In the genomic region with DNA sequence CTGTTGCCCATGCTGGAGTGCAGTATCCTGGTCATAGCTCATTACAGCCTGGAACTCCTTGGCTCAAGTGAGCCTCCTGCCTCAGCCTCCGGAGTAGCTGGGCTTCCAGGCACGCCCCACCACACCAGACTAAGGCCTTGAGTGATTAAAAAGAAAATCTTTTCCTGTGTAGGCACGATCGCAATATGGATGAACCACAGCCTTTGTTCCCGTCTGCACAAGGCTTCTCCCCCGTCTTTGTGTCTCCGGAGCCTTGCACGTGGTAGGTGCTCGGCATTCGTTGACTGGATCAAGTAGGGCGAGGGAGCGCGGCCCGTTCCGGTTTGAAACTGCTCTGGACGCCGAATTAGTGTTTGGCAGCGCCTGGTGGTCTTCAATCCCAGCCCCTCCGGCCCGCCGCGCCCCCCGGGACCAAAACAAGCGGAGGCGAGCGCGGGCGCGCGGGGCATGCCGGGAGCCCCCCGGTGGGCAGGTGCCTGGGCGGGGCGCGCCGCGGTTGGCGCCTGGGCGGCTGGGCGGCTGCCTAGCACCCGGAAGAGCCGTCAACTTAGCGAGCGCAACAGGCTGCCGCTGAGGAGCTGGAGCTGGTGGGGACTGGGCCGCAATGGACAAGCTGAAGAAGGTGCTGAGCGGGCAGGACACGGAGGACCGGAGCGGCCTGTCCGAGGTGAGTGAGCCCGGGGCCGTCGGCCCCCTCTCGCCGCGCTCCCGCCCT, we compare ENCODE assay signal across 1 cellular context.
TF ChIP-seq lines count a peak whose summit lies in the region.

A gene (plus strand): TSS at position 529 of the 715 bp plus-strand sequence. CDS start 76 bp downstream, at position 605.

TF ChIP-seq in HEK293, 187 proteins besides CTCF, POLR2A, EP300 and RAD21 (continued from another document and continues in another):
- TF ChIP-seq ZNF626 (tag by site-specific recombination; IDR thresholded peaks at IDR 0.05) (no peak), ZNF791 (tag by site-specific recombination; IDR thresholded peaks at IDR 0.05) (no peak), KLF10 (tag by site-specific recombination; IDR thresholded peaks at IDR 0.05) (peak; percentile 77), ZNF416 (tag by site-specific recombination; IDR thresholded peaks at IDR 0.05) (no peak), ZSCAN30 (tag by site-specific recombination; IDR thresholded peaks at IDR 0.05) (0 out of 2 replicates have a peak, but pooled peaks have one; percentile 26), MEIS1 (CRISPR knock-in tag; IDR thresholded peaks at IDR 0.05; ENCODE audit: borderline replicate concordance) (no peak), GLI4 (tag by site-specific recombination; IDR thresholded peaks at IDR 0.05) (peak; percentile 88; the same call in 1 of the 2 replicates), ZNF521 (tag by site-specific recombination; IDR thresholded peaks at IDR 0.05) (no peak), ZNF555 (tag by site-specific recombination; conservative IDR thresholded peaks at IDR 0.05) (no peak), ZSCAN16 (tag by site-specific recombination; IDR thresholded peaks at IDR 0.05) (no peak), GLIS1 (tag by site-specific recombination; IDR thresholded peaks at IDR 0.05) (peak; percentile 65), ZNF561 (tag by site-specific recombination; IDR thresholded peaks at IDR 0.05; ENCODE audit: borderline replicate concordance) (no peak; the same call in 1 of the 2 replicates), ZNF473 (tag by site-specific recombination; IDR thresholded peaks at IDR 0.05) (no peak), TRIM28 (IDR thresholded peaks at IDR 0.05; ENCODE audit: borderline replicate concordance, low read length) (peak; percentile 36; the same call in 1 of the 2 replicates), ZNF48 (tag by site-specific recombination; IDR thresholded peaks at IDR 0.05) (no peak), ZNF146 (tag by site-specific recombination; IDR thresholded peaks at IDR 0.05) (no peak), ZNF221 (tag by site-specific recombination; IDR thresholded peaks at IDR 0.05; ENCODE audit: borderline replicate concordance) (no peak), ZNF654 (tag by site-specific recombination; IDR thresholded peaks at IDR 0.05; ENCODE audit: low read depth) (no peak), ZBTB7A (tag by site-specific recombination; IDR thresholded peaks at IDR 0.05; ENCODE audit: low read depth) (peak; percentile 48; the same call in 1 of the 2 replicates), SALL2 (tag by site-specific recombination; IDR thresholded peaks at IDR 0.05; ENCODE audit: borderline replicate concordance) (no peak), ZNF302 (tag by site-specific recombination; IDR thresholded peaks at IDR 0.05; ENCODE audit: low read depth) (no peak), ZNF560 (tag by site-specific recombination; IDR thresholded peaks at IDR 0.05; ENCODE audit: borderline replicate concordance) (no peak), ZNF16 (tag by site-specific recombination; IDR thresholded peaks at IDR 0.05; ENCODE audit: low read depth) (no peak), ZBTB8A (tag by site-specific recombination; IDR thresholded peaks at IDR 0.05) (peak; percentile 87), SCRT1 (tag by site-specific recombination; IDR thresholded peaks at IDR 0.05; ENCODE audit: borderline replicate concordance) (peak; percentile 93), ZNF114 (tag by site-specific recombination; IDR thresholded peaks at IDR 0.05) (no peak)
- TF ChIP-seq, protein P1, sequence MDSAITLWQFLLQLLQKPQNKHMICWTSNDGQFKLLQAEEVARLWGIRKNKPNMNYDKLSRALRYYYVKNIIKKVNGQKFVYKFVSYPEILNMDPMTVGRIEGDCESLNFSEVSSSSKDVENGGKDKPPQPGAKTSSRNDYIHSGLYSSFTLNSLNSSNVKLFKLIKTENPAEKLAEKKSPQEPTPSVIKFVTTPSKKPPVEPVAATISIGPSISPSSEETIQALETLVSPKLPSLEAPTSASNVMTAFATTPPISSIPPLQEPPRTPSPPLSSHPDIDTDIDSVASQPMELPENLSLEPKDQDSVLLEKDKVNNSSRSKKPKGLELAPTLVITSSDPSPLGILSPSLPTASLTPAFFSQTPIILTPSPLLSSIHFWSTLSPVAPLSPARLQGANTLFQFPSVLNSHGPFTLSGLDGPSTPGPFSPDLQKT (IDR thresholded peaks at IDR 0.05; ENCODE audit: borderline replicate concordance, low read depth, low read length): no peak
- TF ChIP-seq, protein P2, sequence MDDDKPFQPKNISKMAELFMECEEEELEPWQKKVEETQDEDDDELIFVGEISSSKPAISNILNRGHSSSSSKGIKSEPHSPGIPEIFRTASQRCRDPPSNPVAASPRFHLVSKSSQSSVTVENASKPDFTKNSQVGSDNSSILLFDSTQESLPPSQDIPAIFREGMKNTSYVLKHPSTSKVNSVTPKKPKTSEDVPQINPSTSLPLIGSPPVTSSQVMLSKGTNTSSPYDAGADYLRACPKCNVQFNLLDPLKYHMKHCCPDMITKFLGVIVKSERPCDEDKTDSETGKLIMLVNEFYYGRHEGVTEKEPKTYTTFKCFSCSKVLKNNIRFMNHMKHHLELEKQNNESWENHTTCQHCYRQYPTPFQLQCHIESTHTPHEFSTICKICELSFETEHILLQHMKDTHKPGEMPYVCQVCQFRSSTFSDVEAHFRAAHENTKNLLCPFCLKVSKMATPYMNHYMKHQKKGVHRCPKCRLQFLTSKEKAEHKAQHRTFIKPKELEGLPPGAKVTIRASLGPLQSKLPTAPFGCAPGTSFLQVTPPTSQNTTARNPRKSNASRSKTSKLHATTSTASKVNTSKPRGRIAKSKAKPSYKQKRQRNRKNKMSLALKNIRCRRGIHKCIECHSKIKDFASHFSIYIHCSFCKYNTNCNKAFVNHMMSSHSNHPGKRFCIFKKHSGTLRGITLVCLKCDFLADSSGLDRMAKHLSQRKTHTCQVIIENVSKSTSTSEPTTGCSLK (tag by site-specific recombination; IDR thresholded peaks at IDR 0.05): no peak
- TF ChIP-seq, protein P3, sequence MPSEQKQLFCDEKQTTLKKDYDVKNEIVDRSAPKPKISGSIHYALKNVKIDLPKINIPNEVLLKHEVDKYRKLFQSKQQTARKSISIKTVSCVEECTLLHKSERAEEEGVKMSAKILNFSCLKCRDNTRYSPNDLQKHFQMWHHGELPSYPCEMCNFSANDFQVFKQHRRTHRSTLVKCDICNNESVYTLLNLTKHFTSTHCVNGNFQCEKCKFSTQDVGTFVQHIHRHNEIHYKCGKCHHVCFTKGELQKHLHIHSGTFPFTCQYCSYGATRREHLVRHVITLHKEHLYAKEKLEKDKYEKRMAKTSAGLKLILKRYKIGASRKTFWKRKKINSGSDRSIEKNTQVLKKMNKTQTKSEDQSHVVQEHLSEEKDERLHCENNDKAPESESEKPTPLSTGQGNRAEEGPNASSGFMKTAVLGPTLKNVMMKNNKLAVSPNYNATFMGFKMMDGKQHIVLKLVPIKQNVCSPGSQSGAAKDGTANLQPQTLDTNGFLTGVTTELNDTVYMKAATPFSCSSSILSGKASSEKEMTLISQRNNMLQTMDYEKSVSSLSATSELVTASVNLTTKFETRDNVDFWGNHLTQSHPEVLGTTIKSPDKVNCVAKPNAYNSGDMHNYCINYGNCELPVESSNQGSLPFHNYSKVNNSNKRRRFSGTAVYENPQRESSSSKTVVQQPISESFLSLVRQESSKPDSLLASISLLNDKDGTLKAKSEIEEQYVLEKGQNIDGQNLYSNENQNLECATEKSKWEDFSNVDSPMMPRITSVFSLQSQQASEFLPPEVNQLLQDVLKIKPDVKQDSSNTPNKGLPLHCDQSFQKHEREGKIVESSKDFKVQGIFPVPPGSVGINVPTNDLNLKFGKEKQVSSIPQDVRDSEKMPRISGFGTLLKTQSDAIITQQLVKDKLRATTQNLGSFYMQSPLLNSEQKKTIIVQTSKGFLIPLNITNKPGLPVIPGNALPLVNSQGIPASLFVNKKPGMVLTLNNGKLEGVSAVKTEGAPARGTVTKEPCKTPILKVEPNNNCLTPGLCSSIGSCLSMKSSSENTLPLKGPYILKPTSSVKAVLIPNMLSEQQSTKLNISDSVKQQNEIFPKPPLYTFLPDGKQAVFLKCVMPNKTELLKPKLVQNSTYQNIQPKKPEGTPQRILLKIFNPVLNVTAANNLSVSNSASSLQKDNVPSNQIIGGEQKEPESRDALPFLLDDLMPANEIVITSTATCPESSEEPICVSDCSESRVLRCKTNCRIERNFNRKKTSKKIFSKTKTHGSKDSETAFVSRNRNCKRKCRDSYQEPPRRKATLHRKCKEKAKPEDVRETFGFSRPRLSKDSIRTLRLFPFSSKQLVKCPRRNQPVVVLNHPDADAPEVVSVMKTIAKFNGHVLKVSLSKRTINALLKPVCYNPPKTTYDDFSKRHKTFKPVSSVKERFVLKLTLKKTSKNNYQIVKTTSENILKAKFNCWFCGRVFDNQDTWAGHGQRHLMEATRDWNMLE (tag by site-specific recombination; conservative IDR thresholded peaks at IDR 0.05; ENCODE audit: low read depth): peak; percentile 34; the same call in 1 of the 2 replicates
- TF ChIP-seq, protein P4, sequence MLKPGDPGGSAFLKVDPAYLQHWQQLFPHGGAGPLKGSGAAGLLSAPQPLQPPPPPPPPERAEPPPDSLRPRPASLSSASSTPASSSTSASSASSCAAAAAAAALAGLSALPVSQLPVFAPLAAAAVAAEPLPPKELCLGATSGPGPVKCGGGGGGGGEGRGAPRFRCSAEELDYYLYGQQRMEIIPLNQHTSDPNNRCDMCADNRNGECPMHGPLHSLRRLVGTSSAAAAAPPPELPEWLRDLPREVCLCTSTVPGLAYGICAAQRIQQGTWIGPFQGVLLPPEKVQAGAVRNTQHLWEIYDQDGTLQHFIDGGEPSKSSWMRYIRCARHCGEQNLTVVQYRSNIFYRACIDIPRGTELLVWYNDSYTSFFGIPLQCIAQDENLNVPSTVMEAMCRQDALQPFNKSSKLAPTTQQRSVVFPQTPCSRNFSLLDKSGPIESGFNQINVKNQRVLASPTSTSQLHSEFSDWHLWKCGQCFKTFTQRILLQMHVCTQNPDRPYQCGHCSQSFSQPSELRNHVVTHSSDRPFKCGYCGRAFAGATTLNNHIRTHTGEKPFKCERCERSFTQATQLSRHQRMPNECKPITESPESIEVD (tag by site-specific recombination; IDR thresholded peaks at IDR 0.05): no peak
- TF ChIP-seq, protein P5, sequence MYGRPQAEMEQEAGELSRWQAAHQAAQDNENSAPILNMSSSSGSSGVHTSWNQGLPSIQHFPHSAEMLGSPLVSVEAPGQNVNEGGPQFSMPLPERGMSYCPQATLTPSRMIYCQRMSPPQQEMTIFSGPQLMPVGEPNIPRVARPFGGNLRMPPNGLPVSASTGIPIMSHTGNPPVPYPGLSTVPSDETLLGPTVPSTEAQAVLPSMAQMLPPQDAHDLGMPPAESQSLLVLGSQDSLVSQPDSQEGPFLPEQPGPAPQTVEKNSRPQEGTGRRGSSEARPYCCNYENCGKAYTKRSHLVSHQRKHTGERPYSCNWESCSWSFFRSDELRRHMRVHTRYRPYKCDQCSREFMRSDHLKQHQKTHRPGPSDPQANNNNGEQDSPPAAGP (tag by site-specific recombination; IDR thresholded peaks at IDR 0.05): no peak; the same call in 1 of the 2 replicates
- TF ChIP-seq, protein P6, sequence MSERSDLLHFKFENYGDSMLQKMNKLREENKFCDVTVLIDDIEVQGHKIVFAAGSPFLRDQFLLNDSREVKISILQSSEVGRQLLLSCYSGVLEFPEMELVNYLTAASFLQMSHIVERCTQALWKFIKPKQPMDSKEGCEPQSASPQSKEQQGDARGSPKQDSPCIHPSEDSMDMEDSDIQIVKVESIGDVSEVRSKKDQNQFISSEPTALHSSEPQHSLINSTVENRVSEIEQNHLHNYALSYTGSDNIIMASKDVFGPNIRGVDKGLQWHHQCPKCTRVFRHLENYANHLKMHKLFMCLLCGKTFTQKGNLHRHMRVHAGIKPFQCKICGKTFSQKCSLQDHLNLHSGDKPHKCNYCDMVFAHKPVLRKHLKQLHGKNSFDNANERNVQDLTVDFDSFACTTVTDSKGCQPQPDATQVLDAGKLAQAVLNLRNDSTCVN (tag by site-specific recombination; optimal IDR thresholded peaks at IDR 0.05): peak; percentile 75
- TF ChIP-seq, protein P7, sequence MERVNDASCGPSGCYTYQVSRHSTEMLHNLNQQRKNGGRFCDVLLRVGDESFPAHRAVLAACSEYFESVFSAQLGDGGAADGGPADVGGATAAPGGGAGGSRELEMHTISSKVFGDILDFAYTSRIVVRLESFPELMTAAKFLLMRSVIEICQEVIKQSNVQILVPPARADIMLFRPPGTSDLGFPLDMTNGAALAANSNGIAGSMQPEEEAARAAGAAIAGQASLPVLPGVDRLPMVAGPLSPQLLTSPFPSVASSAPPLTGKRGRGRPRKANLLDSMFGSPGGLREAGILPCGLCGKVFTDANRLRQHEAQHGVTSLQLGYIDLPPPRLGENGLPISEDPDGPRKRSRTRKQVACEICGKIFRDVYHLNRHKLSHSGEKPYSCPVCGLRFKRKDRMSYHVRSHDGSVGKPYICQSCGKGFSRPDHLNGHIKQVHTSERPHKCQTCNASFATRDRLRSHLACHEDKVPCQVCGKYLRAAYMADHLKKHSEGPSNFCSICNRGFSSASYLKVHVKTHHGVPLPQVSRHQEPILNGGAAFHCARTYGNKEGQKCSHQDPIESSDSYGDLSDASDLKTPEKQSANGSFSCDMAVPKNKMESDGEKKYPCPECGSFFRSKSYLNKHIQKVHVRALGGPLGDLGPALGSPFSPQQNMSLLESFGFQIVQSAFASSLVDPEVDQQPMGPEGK (tag by site-specific recombination; IDR thresholded peaks at IDR 0.05): peak; percentile 87
- TF ChIP-seq, protein P8, sequence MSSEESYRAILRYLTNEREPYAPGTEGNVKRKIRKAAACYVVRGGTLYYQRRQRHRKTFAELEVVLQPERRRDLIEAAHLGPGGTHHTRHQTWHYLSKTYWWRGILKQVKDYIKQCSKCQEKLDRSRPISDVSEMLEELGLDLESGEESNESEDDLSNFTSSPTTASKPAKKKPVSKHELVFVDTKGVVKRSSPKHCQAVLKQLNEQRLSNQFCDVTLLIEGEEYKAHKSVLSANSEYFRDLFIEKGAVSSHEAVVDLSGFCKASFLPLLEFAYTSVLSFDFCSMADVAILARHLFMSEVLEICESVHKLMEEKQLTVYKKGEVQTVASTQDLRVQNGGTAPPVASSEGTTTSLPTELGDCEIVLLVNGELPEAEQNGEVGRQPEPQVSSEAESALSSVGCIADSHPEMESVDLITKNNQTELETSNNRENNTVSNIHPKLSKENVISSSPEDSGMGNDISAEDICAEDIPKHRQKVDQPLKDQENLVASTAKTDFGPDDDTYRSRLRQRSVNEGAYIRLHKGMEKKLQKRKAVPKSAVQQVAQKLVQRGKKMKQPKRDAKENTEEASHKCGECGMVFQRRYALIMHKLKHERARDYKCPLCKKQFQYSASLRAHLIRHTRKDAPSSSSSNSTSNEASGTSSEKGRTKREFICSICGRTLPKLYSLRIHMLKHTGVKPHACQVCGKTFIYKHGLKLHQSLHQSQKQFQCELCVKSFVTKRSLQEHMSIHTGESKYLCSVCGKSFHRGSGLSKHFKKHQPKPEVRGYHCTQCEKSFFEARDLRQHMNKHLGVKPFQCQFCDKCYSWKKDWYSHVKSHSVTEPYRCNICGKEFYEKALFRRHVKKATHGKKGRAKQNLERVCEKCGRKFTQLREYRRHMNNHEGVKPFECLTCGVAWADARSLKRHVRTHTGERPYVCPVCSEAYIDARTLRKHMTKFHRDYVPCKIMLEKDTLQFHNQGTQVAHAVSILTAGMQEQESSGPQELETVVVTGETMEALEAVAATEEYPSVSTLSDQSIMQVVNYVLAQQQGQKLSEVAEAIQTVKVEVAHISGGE (tag by site-specific recombination; conservative IDR thresholded peaks at IDR 0.05; ENCODE audit: low read depth): no peak; the same call in 1 of the 2 replicates
- TF ChIP-seq, protein P9, sequence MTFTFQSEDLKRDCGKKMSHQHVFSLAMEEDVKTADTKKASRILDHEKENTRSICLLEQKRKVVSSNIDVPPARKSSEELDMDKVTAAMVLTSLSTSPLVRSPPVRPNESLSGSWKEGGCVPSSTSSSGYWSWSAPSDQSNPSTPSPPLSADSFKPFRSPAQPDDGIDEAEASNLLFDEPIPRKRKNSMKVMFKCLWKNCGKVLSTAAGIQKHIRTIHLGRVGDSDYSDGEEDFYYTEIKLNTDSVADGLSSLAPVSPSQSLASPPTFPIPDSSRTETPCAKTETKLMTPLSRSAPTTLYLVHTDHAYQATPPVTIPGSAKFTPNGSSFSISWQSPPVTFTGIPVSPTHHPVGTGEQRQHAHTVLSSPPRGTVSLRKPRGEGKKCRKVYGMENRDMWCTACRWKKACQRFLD (tag by site-specific recombination; IDR thresholded peaks at IDR 0.05): no peak
